ENCODE assay signal across 8 cellular contexts in genomic region chr9:98087420-98088354, GRCh38. TPM values are rescaled to one million over a fixed set of nuclear protein-coding genes. Genes with fewer than 3 reads are reported as not detected.
DNase-seq lines count a peak whose midpoint lies in the region; ATAC-seq, FAIRE-seq and TF ChIP-seq lines count a peak whose summit lies in the region.

No MANE protein-coding gene starts in this region.

- H3K27ac ChIP-seq in HepG2 (ENCODE audit: extremely low read length, insufficient read depth, low read length), result no peak overlapping the region
- peak overlapping the region in 2 of 3 donors; percentile 17 to 19 for H3K27ac ChIP-seq in thyroid gland

- peaks cover 17% of the 10 kb centered on the region for H3K4me1 Mint-ChIP-seq in activated CD4-positive, alpha-beta memory T cell treated with anti-CD3 and anti-CD28 coated beads for 36 hours (ENCODE audit: low read depth)
- H3K4me1 Mint-ChIP-seq in activated CD4-positive, alpha-beta memory T cell treated with anti-CD3 and anti-CD28 coated beads, Interleukin-2, amount 10 ng/mL, durations not matched to agents 7 days and 5 days, result peaks cover 31% of the 10 kb centered on the region

- peak; percentile 44 for DNase-seq in activated CD4-positive, alpha-beta memory T cell treated with anti-CD3 and anti-CD28 coated beads for 36 hours
- DNase-seq in activated CD4-positive, alpha-beta memory T cell treated with anti-CD3 and anti-CD28 coated beads, Interleukin-2, amount 10 ng/mL, durations not matched to agents 7 days and 5 days, result no peak
- DNase-seq in cerebellum (ENCODE audit: low spot score) (peak; percentile 20), HepG2 (ENCODE audit: low spot score) (no peak), thyroid gland (peak; percentile 84)

- H3K27me3 Mint-ChIP-seq in activated CD4-positive, alpha-beta memory T cell treated with anti-CD3 and anti-CD28 coated beads for 36 hours, result no peaks in the 10 kb centered on the region
- no peaks in the 10 kb centered on the region for H3K27me3 Mint-ChIP-seq in activated CD4-positive, alpha-beta memory T cell treated with anti-CD3 and anti-CD28 coated beads, Interleukin-2, amount 10 ng/mL, durations not matched to agents 7 days and 5 days

- 98% methylated on average over 91 of the region's 92 CpGs for WGBS in HepG2 (ENCODE audit: low lambda C conversion rate)
- WGBS in thyroid gland, 2 donors, result 25 to 31% methylated on average over 11 to 20 of the region's 92 CpGs

- TF ChIP-seq RAD21 in HepG2 (CRISPR knock-in tag; IDR thresholded peaks at IDR 0.05), result no peak

- FAIRE-seq in HepG2 (lab: Jason Lieb, UNC), result no peak

- H4K20me1 ChIP-seq in HepG2 (ENCODE audit: insufficient read depth, low read length), result no peaks in the 10 kb centered on the region

- H3K27me3 ChIP-seq in HepG2 (ENCODE audit: control insufficient read depth in 1 of 2, insufficient read depth in 2 of 2, low read length in 2 of 2), result no peaks in the 10 kb centered on the region
- H3K27me3 ChIP-seq in thyroid gland, result no peaks in the 10 kb centered on the region

- H3K27ac Mint-ChIP-seq in activated CD4-positive, alpha-beta memory T cell treated with anti-CD3 and anti-CD28 coated beads for 36 hours, result no peak overlapping the region
- H3K27ac Mint-ChIP-seq in activated CD4-positive, alpha-beta memory T cell treated with anti-CD3 and anti-CD28 coated beads, Interleukin-2, amount 10 ng/mL, durations not matched to agents 7 days and 5 days, result no peak overlapping the region

- intact Hi-C loops in activated CD4-positive, alpha-beta memory T cell treated with anti-CD3 and anti-CD28 coated beads for 36 hours (cut with micrococcal nuclease), result no loop called here
- intact Hi-C loops in HepG2 (cut with micrococcal nuclease; ENCODE audit: unreplicated experiment), result no loop called here
- intact Hi-C loops in thyroid gland (cut with DNase I), result no loop called here

- no peaks in the 10 kb centered on the region for H3K79me2 ChIP-seq in HepG2 (ENCODE audit: insufficient read depth, low read length)

- POLR2A ChIA-PET in activated CD4-positive, alpha-beta memory T cell treated with anti-CD3 and anti-CD28 coated beads for 36 hours (lab: Charles Lee), result interaction anchor here (1.5 kb wide), 1 partner anchor 168 kb away, joined by 4 read pairs; the partner anchor contains the start of gene TBC1D2
- POLR2A ChIA-PET in activated CD4-positive, alpha-beta memory T cell treated with anti-CD3 and anti-CD28 coated beads, Interleukin-2, amount 10 ng/mL, durations not matched to agents 7 days and 5 days (lab: Charles Lee), result interaction anchor here (1.2 to 3.2 kb wide), 2 partner anchors 14 to 31 kb away, joined by 3 to 14 read pairs; partner anchors contain the start of gene TRIM14
- POLR2A ChIA-PET in HepG2 (lab: Yijun Ruan, JAX), result no interaction called here

- in situ Hi-C loops in HepG2 (cut with HindIII; ENCODE audit: extremely low pct_ligation_motif_present, low pct_unique_long_range_greater_than_20kb), result no loop called here

- no peak for TF ChIP-seq POLR2A in HepG2 (IDR thresholded peaks at IDR 0.05; ENCODE audit: insufficient read depth in 1 of 2, low read depth in 2 of 2, low read length in 2 of 2)
- TF ChIP-seq POLR2A in thyroid gland (IDR thresholded peaks at IDR 0.05), result peak in 1 of 2 donors; percentile 36

- TF ChIP-seq CTCF in HepG2 (CRISPR knock-in tag; IDR thresholded peaks at IDR 0.05) (no peak), thyroid gland (IDR thresholded peaks at IDR 0.05) (peak in 1 of 6 experiments; percentile 6)

- H3K4me1 ChIP-seq in HepG2 (ENCODE audit: insufficient read depth, low read length) (peaks cover 9% of the 10 kb centered on the region), thyroid gland (peaks cover 0 to 4% of the 10 kb centered on the region in 2 donors)

- H3K9ac ChIP-seq in HepG2 (ENCODE audit: insufficient read depth, low read depth, low read length), result no peak overlapping the region

- ATAC-seq in HepG2 (peak; percentile 37), GM19395 (IDR thresholded peaks at IDR 0.05; ENCODE audit: unreplicated experiment) (no peak), GM21786 (IDR thresholded peaks at IDR 0.05; ENCODE audit: unreplicated experiment) (no peak), GM18502 (IDR thresholded peaks at IDR 0.05; ENCODE audit: poor library complexity, unreplicated experiment) (no peak)

- no peak overlapping the region for H3K4me3 ChIP-seq in HepG2 (replicated peaks in 1 of 3; ENCODE audit: insufficient read depth in 1 of 3, low read depth in 2 of 3, low read length in 3 of 3)
- H3K4me3 ChIP-seq in thyroid gland (replicated peaks in 1 of 3), result peak overlapping the region in 1 of 3 donors; percentile 4

- H3K9me3 Mint-ChIP-seq in activated CD4-positive, alpha-beta memory T cell treated with anti-CD3 and anti-CD28 coated beads for 36 hours, result no peaks in the 10 kb centered on the region
- H3K9me3 Mint-ChIP-seq in activated CD4-positive, alpha-beta memory T cell treated with anti-CD3 and anti-CD28 coated beads, Interleukin-2, amount 10 ng/mL, durations not matched to agents 7 days and 5 days, result no peaks in the 10 kb centered on the region

- no peaks in the 10 kb centered on the region for H3K9me3 ChIP-seq in HepG2 (ENCODE audit: low read length)
- H3K9me3 ChIP-seq in thyroid gland, result no peaks in the 10 kb centered on the region

- H3K36me3 Mint-ChIP-seq in activated CD4-positive, alpha-beta memory T cell treated with anti-CD3 and anti-CD28 coated beads for 36 hours, result peaks cover 39% of the 10 kb centered on the region
- H3K36me3 Mint-ChIP-seq in activated CD4-positive, alpha-beta memory T cell treated with anti-CD3 and anti-CD28 coated beads, Interleukin-2, amount 10 ng/mL, durations not matched to agents 7 days and 5 days (ENCODE audit: low read depth), result peaks cover 73% of the 10 kb centered on the region

- TF ChIP-seq EP300 in HepG2 (IDR thresholded peaks at IDR 0.05; ENCODE audit: low read depth in 2 of 2, low read length in 2 of 2) (no peak), HepG2 (CRISPR knock-in tag; IDR thresholded peaks at IDR 0.05; ENCODE audit: borderline replicate concordance) (no peak)

- no peak overlapping the region for H2AFZ ChIP-seq in HepG2 (ENCODE audit: low read length)

- H3K36me3 ChIP-seq in HepG2 (replicated peaks in 1 of 2; ENCODE audit: control insufficient read depth in 1 of 2, insufficient read depth in 2 of 2, low read length in 2 of 2) (peaks cover 5 to 36% of the 10 kb centered on the region in 2 experiments), thyroid gland (no peaks in the 10 kb centered on the region)

- CTCF ChIA-PET in activated CD4-positive, alpha-beta memory T cell treated with anti-CD3 and anti-CD28 coated beads for 36 hours (lab: Charles Lee), result interaction anchor here (1.0 kb wide), 2 partner anchors 14 to 168 kb away, joined by 3 read pairs; partner anchors contain the start of gene TBC1D2
- CTCF ChIA-PET in activated CD4-positive, alpha-beta memory T cell treated with anti-CD3 and anti-CD28 coated beads, Interleukin-2, amount 10 ng/mL, durations not matched to agents 7 days and 5 days (lab: Charles Lee), result interaction anchor here (1.0 to 1.7 kb wide), 3 partner anchors 10 to 14 kb away, joined by 3 to 4 read pairs (median 3); no protein-coding TSS in a partner anchor
- CTCF ChIA-PET in HepG2 (lab: Yijun Ruan, JAX; ENCODE audit: low intra/inter-chr PET ratio, low total read pairs), result no interaction called here

- H3K4me3 Mint-ChIP-seq in activated CD4-positive, alpha-beta memory T cell treated with anti-CD3 and anti-CD28 coated beads for 36 hours, result peak overlapping the region; percentile 61
- H3K4me3 Mint-ChIP-seq in activated CD4-positive, alpha-beta memory T cell treated with anti-CD3 and anti-CD28 coated beads, Interleukin-2, amount 10 ng/mL, durations not matched to agents 7 days and 5 days, result no peak overlapping the region

- BruUV-seq in HepG2 (replicated peaks; lab: Mats Ljungman, UMichigan), result no TSS peak

- no peak overlapping the region for H3K4me2 ChIP-seq in HepG2 (ENCODE audit: low read depth, low read length)

RNA-seq across cellular contexts. Expression of gene NANS, which starts 31.2 kb away (rescaled TPM):
- 10 to 100 TPM; 48.4 to 51.9 TPM for total RNA-seq in activated CD4-positive, alpha-beta memory T cell treated with anti-CD3 and anti-CD28 coated beads for 36 hours
- total RNA-seq in activated CD4-positive, alpha-beta memory T cell treated with anti-CD3 and anti-CD28 coated beads, Interleukin-2, amount 10 ng/mL, durations not matched to agents 7 days and 5 days, result 10 to 100 TPM; 46.1 to 47.3 TPM
- total RNA-seq in cerebellum, result 11.6 TPM
- total RNA-seq in HepG2 (2016; rRNA removed; fragmentation: Illumina TruSeq; extraction: Trizol), result 203 and 266 TPM in 2 replicates
- 49.6 and 52.9 TPM in 2 replicates for total RNA-seq in HepG2 (2016; cell fraction: cytosol; rRNA removed; fragmentation: Illumina TruSeq; extraction: Trizol; ENCODE audit: low read depth)
- total RNA-seq in HepG2 (2016; cell fraction: insoluble cytoplasmic fraction; rRNA removed; fragmentation: Illumina TruSeq; extraction: Trizol), result 208 and 294 TPM in 2 replicates
- total RNA-seq in HepG2 (2016; cell fraction: membrane; rRNA removed; fragmentation: Illumina TruSeq; extraction: Trizol), result 63.3 and 63.6 TPM in 2 replicates
- total RNA-seq in HepG2 (2016; cell fraction: nucleus; rRNA removed; fragmentation: Illumina TruSeq; extraction: Trizol), result 77.5 and 79.4 TPM in 2 replicates
- polyA plus RNA-seq in HepG2 (2011; rRNA removed), result 80.9 and 86.9 TPM in 2 replicates
- polyA plus RNA-seq in HepG2 (2011; cell fraction: cytosol; rRNA removed), result 105 and 118 TPM in 2 replicates
- 34.7 and 37.4 TPM in 2 replicates for polyA plus RNA-seq in HepG2 (2011; cell fraction: nucleus; rRNA removed)
- 84.8 and 103 TPM in 2 replicates for polyA plus RNA-seq in HepG2 (2012)
- 42.6 and 48.8 TPM in 2 replicates for polyA plus RNA-seq in HepG2 (2016; cell fraction: cytosol; fragmentation: Illumina TruSeq; extraction: Trizol; ENCODE audit: low read depth)
- polyA plus RNA-seq in HepG2 (2016; cell fraction: insoluble cytoplasmic fraction; fragmentation: Illumina TruSeq; extraction: Trizol; ENCODE audit: low read depth), result 258 and 291 TPM in 2 replicates
- polyA plus RNA-seq in HepG2 (2016; cell fraction: membrane; fragmentation: Illumina TruSeq; extraction: Trizol; ENCODE audit: low read depth), result 45.4 and 47.4 TPM in 2 replicates
- polyA plus RNA-seq in HepG2 (2016; cell fraction: nucleus; fragmentation: Illumina TruSeq; extraction: Trizol; ENCODE audit: insufficient read depth, low read depth), result 98.0 and 99.6 TPM in 2 replicates
- 77.2 and 87.3 TPM in 2 replicates for polyA minus RNA-seq in HepG2 (2011; rRNA and poly(A)+ RNA removed; ENCODE audit: low replicate concordance)
- polyA minus RNA-seq in HepG2 (2011; cell fraction: cytosol; rRNA and poly(A)+ RNA removed), result 32.7 and 40.5 TPM in 2 replicates
- polyA minus RNA-seq in HepG2 (2011; cell fraction: nucleus; rRNA and poly(A)+ RNA removed), result 42.8 and 50.6 TPM in 2 replicates
- total RNA-seq in thyroid gland, result 10 to 100 TPM; 28.5 to 68.8 (median 53.6) TPM

RNA-seq across cellular contexts. Expression of gene TRIM14, which starts 31.3 kb away (rescaled TPM):
- 10 to 100 TPM; 49.1 to 52.7 TPM for total RNA-seq in activated CD4-positive, alpha-beta memory T cell treated with anti-CD3 and anti-CD28 coated beads for 36 hours
- total RNA-seq in activated CD4-positive, alpha-beta memory T cell treated with anti-CD3 and anti-CD28 coated beads, Interleukin-2, amount 10 ng/mL, durations not matched to agents 7 days and 5 days, result 100 to 1,000 TPM in 1 of 2 experiments, 10 to 100 TPM in 1; 99.4 to 101 TPM
- total RNA-seq in cerebellum (2.6 TPM), HepG2 (2016; rRNA removed; fragmentation: Illumina TruSeq; extraction: Trizol) (13.0 and 13.8 TPM in 2 replicates), thyroid gland (1 to 10 TPM; 3.9 to 8.1 (median 5.2) TPM)
- 2.3 TPM in 2 replicates for total RNA-seq in HepG2 (2016; cell fraction: cytosol; rRNA removed; fragmentation: Illumina TruSeq; extraction: Trizol; ENCODE audit: low read depth)
- total RNA-seq in HepG2 (2016; cell fraction: insoluble cytoplasmic fraction; rRNA removed; fragmentation: Illumina TruSeq; extraction: Trizol), result 12.7 and 13.4 TPM in 2 replicates
- total RNA-seq in HepG2 (2016; cell fraction: membrane; rRNA removed; fragmentation: Illumina TruSeq; extraction: Trizol), result 10.0 and 10.5 TPM in 2 replicates
- total RNA-seq in HepG2 (2016; cell fraction: nucleus; rRNA removed; fragmentation: Illumina TruSeq; extraction: Trizol), result 8.9 and 10.9 TPM in 2 replicates
- polyA plus RNA-seq in HepG2 (2011; rRNA removed), result 9.2 and 10.7 TPM in 2 replicates
- polyA plus RNA-seq in HepG2 (2011; cell fraction: cytosol; rRNA removed), result 9.6 and 10.5 TPM in 2 replicates
- 17.8 and 18.3 TPM in 2 replicates for polyA plus RNA-seq in HepG2 (2011; cell fraction: nucleus; rRNA removed)
- 10.9 and 11.2 TPM in 2 replicates for polyA plus RNA-seq in HepG2 (2012)
- 2.3 and 2.5 TPM in 2 replicates for polyA plus RNA-seq in HepG2 (2016; cell fraction: cytosol; fragmentation: Illumina TruSeq; extraction: Trizol; ENCODE audit: low read depth)
- 20.7 and 23.4 TPM in 2 replicates for polyA plus RNA-seq in HepG2 (2016; cell fraction: insoluble cytoplasmic fraction; fragmentation: Illumina TruSeq; extraction: Trizol; ENCODE audit: low read depth)
- polyA plus RNA-seq in HepG2 (2016; cell fraction: membrane; fragmentation: Illumina TruSeq; extraction: Trizol; ENCODE audit: low read depth), result 10.0 and 10.7 TPM in 2 replicates
- polyA plus RNA-seq in HepG2 (2016; cell fraction: nucleus; fragmentation: Illumina TruSeq; extraction: Trizol; ENCODE audit: insufficient read depth, low read depth), result 27.9 and 30.3 TPM in 2 replicates
- polyA minus RNA-seq in HepG2 (2011; rRNA and poly(A)+ RNA removed; ENCODE audit: low replicate concordance), result 11.5 and 20.5 TPM in 2 replicates
- polyA minus RNA-seq in HepG2 (2011; cell fraction: cytosol; rRNA and poly(A)+ RNA removed), result 7.7 and 8.4 TPM in 2 replicates
- polyA minus RNA-seq in HepG2 (2011; cell fraction: nucleus; rRNA and poly(A)+ RNA removed), result 7.7 and 8.5 TPM in 2 replicates

Comparison
In these comparisons a context has a peak if more than half of its experiments do, and no peak if none do; other contexts are left out.
1. DNase-seq: peak in activated CD4-positive, alpha-beta memory T cell treated with anti-CD3 and anti-CD28 coated beads for 36 hours (single experiment), cerebellum (single experiment) and thyroid gland (2 of 2); none in activated CD4-positive, alpha-beta memory T cell treated with anti-CD3 and anti-CD28 coated beads, Interleukin-2, amount 10 ng/mL, durations not matched to agents 7 days and 5 days (single experiment) and HepG2 (single experiment).